Comparison of ENCODE assay signal across 26 cellular contexts in genomic region chr9:117480251-117480650, GRCh38.
"Had no signal": no experiment of that assay in that cellular context is flagged by ENCODE, and none has a peak within 500 bp of the region (broad histone marks: within the 10 kb centered on the region; RNA-seq: fewer than 3 reads in every experiment).

No MANE protein-coding gene starts in this region.

- DNase-seq: activated B cell treated with CpG ODN at 0.5 μM for 24 hours; activated CD4-positive, alpha-beta T cell treated with anti-CD3 and anti-CD28 coated beads for 1 hour; activated CD4-positive, alpha-beta T cell treated with anti-CD3 and anti-CD28 coated beads, Interleukin-2, amount 10 ng/mL, durations not matched to agents 24 days and 14 days; activated CD4-positive, alpha-beta T cell treated with anti-CD3 and anti-CD28 coated beads, Interleukin-2, amount 50 U/mL, for 48 hours; activated CD8-positive, alpha-beta memory T cell treated with anti-CD3 and anti-CD28 coated beads, Interleukin-2, amount 10 ng/mL, durations not matched to agents 7 days and 5 days; activated effector memory CD4-positive, alpha-beta T cell treated with anti-CD3 and anti-CD28 coated beads, Interleukin-2, amount 50 U/mL, for 16 hours; activated naive CD4-positive, alpha-beta T cell treated with Interleukin-2 at 50 U/mL for 16 hours; activated T-cell treated with anti-CD3 and anti-CD28 coated beads, Interleukin-2, amount 50 U/mL, for 24 hours; brain microvascular endothelial cell; caudate nucleus; IMR-90; KBM-7; MG63; MV-4-11; NCI-H1092 treated with DMSO at 0.1 percent for 48 hours; NCI-H1417 treated with DMSO at 0.1 percent for 48 hours; NCI-H2029; NCI-H2107; NCI-H226; NCI-H526; NCI-H82; PC-9; SIG-M5; T-helper 17 cell; T-helper 9 cell had no signal

- H3K4me2 ChIP-seq: PC-9 had no signal

- H3K27ac ChIP-seq: brain microvascular endothelial cell, PC-9 had no signal

- H3K36me3 ChIP-seq: brain microvascular endothelial cell, MG63 had no signal

- H3K27me3 ChIP-seq: brain microvascular endothelial cell, MG63 had no signal

- H2AFZ ChIP-seq: PC-9 had no signal

- H3K9me3 ChIP-seq: MG63 had no signal

- ATAC-seq: activated CD8-positive, alpha-beta memory T cell treated with anti-CD3 and anti-CD28 coated beads, Interleukin-2, amount 10 ng/mL, durations not matched to agents 7 days and 5 days; activated naive CD4-positive, alpha-beta T cell treated with anti-CD3 and anti-CD28 coated beads, Interleukin-2, amount 50 U/mL, for 72 hours; T-helper 17 cell had no signal

- H3K4me3 ChIP-seq: MG63, PC-9 had no signal
